1 cellular context compared by ENCODE assay signal in genomic region chr15:67799801-67800205, GRCh38.
TF ChIP-seq lines count a peak whose summit lies in the region.

No MANE protein-coding gene starts in this region.

TF ChIP-seq in K562, 482 proteins besides CTCF, POLR2A, EP300 and RAD21 (continued from another document and continues in another):
- TF ChIP-seq ZNF398 (CRISPR knock-in tag; IDR thresholded peaks at IDR 0.05) = no peak
- TF ChIP-seq KDM5B (IDR thresholded peaks at IDR 0.05; ENCODE audit: insufficient replicate concordance, low read depth, low read length) = no peak
- TF ChIP-seq ZNF740 (CRISPR knock-in tag; IDR thresholded peaks at IDR 0.05) = no peak
- peak in 1 of 2 experiments; percentile 63; a peak in 1 of 4 replicates for TF ChIP-seq ZNF740 (tag; IDR thresholded peaks at IDR 0.05)
- peak; percentile 71 for TF ChIP-seq CTBP1 (IDR thresholded peaks at IDR 0.05; ENCODE audit: borderline replicate concordance)
- TF ChIP-seq POLR2H (tag; IDR thresholded peaks at IDR 0.05; ENCODE audit: low read depth) = no peak
- TF ChIP-seq MNT (conservative IDR thresholded peaks at IDR 0.05) = 0 out of 4 replicates have a peak, but pooled peaks of 1 of the 2 experiments have one; percentile 35
- no peak for TF ChIP-seq ZNF239 (CRISPR knock-in tag; IDR thresholded peaks at IDR 0.05)
- TF ChIP-seq SMAD4 (CRISPR knock-in tag; conservative IDR thresholded peaks at IDR 0.05) = peak; percentile 72
- TF ChIP-seq TRIM25 (IDR thresholded peaks at IDR 0.05; ENCODE audit: borderline replicate concordance) = no peak
- TF ChIP-seq CCNT2 (IDR thresholded peaks at IDR 0.05; ENCODE audit: borderline replicate concordance, extremely low read depth, insufficient read length, low read depth, low read length) = peak; percentile 44
- no peak for TF ChIP-seq RFX7 (CRISPR knock-in tag; IDR thresholded peaks at IDR 0.05)
- no peak for TF ChIP-seq ZNF217 (CRISPR knock-in tag; IDR thresholded peaks at IDR 0.05)
- TF ChIP-seq UBTF (IDR thresholded peaks at IDR 0.05; ENCODE audit: borderline replicate concordance in 1 of 2, low read depth in 2 of 2, low read length in 2 of 2) = no peak
- TF ChIP-seq KDM4B (IDR thresholded peaks at IDR 0.05; ENCODE audit: borderline replicate concordance in 2 of 2, low read depth in 1 of 2) = no peak
- TF ChIP-seq ARID1B (IDR thresholded peaks at IDR 0.05) = peak; percentile 82
- peak; percentile 74 for TF ChIP-seq TCF3 (CRISPR knock-in tag; IDR thresholded peaks at IDR 0.05)
- TF ChIP-seq ZNF224 (CRISPR knock-in tag; IDR thresholded peaks at IDR 0.05) = no peak
- TF ChIP-seq MAFK (IDR thresholded peaks at IDR 0.05; ENCODE audit: low read length) = peak; percentile 57; the same call in 1 of the 2 replicates
- no peak for TF ChIP-seq FOXJ2 (tag; IDR thresholded peaks at IDR 0.05)
- peak; percentile 90 for TF ChIP-seq MEIS2 (IDR thresholded peaks at IDR 0.05; ENCODE audit: partially characterized antibody)
- no peak for TF ChIP-seq ATF1 (CRISPR knock-in tag; IDR thresholded peaks at IDR 0.05)
- TF ChIP-seq ATF1 (tag; IDR thresholded peaks at IDR 0.05) = no peak
- TF ChIP-seq ZSCAN32 (CRISPR knock-in tag; IDR thresholded peaks at IDR 0.05) = no peak
- peak; percentile 59 to 97; a peak in 3 of 4 replicates for TF ChIP-seq RCOR1 (IDR thresholded peaks at IDR 0.05; ENCODE audit: borderline replicate concordance in 1 of 2, low read depth in 2 of 2, low read length in 2 of 2)
- peak; percentile 63 for TF ChIP-seq CBFA2T2 (conservative IDR thresholded peaks at IDR 0.05)
- peak in 1 of 2 experiments; percentile 38; a peak in 1 of 4 replicates for TF ChIP-seq HDAC1 (IDR thresholded peaks at IDR 0.05)
- no peak for TF ChIP-seq ZNF384 (IDR thresholded peaks at IDR 0.05; ENCODE audit: low read depth, low read length)
- peak; percentile 48; the same call in 1 of the 2 replicates for TF ChIP-seq CXXC5 (CRISPR knock-in tag; IDR thresholded peaks at IDR 0.05)
- TF ChIP-seq PBX2 (CRISPR knock-in tag; IDR thresholded peaks at IDR 0.05; ENCODE audit: low read depth) = peak; percentile 39; the same call in 1 of the 2 replicates
- peak; percentile 91 for TF ChIP-seq PBX2 (tag; conservative IDR thresholded peaks at IDR 0.05; ENCODE audit: low read depth)
- TF ChIP-seq RBM17 (IDR thresholded peaks at IDR 0.05; ENCODE audit: borderline replicate concordance, low read depth, low read length) = no peak
- no peak for TF ChIP-seq POLR2B (IDR thresholded peaks at IDR 0.05; ENCODE audit: low read depth, partially characterized antibody)
- TF ChIP-seq SMARCE1 (IDR thresholded peaks at IDR 0.05) = peak; percentile 75
- no peak for TF ChIP-seq TEAD2 (tag; IDR thresholded peaks at IDR 0.05)
- TF ChIP-seq PREB (CRISPR knock-in tag; IDR thresholded peaks at IDR 0.05) = no peak
- no peak for TF ChIP-seq KAT2B (IDR thresholded peaks at IDR 0.05; ENCODE audit: low read depth, low read length)
- peak; percentile 34; the same call in 1 of the 2 replicates for TF ChIP-seq ZNF316 (IDR thresholded peaks at IDR 0.05)
- TF ChIP-seq ILF3 (IDR thresholded peaks at IDR 0.05; ENCODE audit: borderline replicate concordance) = no peak
- TF ChIP-seq TAL1 (IDR thresholded peaks at IDR 0.05) = peak; percentile 65
- TF ChIP-seq SIX5 (IDR thresholded peaks at IDR 0.05; ENCODE audit: borderline replicate concordance in 1 of 2, insufficient read depth in 1 of 2, low read depth in 1 of 2, low read length in 2 of 2) = no peak
- no peak for TF ChIP-seq EGR1 (conservative IDR thresholded peaks at IDR 0.05)
- TF ChIP-seq E2F6 (IDR thresholded peaks at IDR 0.05; ENCODE audit: borderline replicate concordance in 1 of 2, extremely low read depth in 1 of 2, insufficient read depth in 1 of 2, insufficient read length in 1 of 2, low read depth in 1 of 2, low read length in 1 of 2, poor library complexity in 1 of 2, severe bottlenecking in 1 of 2) = no peak
- TF ChIP-seq PKNOX1 (IDR thresholded peaks at IDR 0.05) = peak; percentile 88
- TF ChIP-seq SMAD3 (CRISPR knock-in tag; conservative IDR thresholded peaks at IDR 0.05) = no peak
- TF ChIP-seq RHOXF2B (CRISPR knock-in tag; conservative IDR thresholded peaks at IDR 0.05) = no peak
- TF ChIP-seq FOSL1 (tag; conservative IDR thresholded peaks at IDR 0.05) = peak; percentile 61
- no peak for TF ChIP-seq MCM3 (IDR thresholded peaks at IDR 0.05)
- no peak for TF ChIP-seq ZNF263 (CRISPR knock-in tag; IDR thresholded peaks at IDR 0.05; ENCODE audit: borderline replicate concordance)
- TF ChIP-seq MTA1 (IDR thresholded peaks at IDR 0.05; ENCODE audit: borderline replicate concordance) = 0 out of 2 replicates have a peak, but pooled peaks have one; percentile 44
- no peak for TF ChIP-seq ZKSCAN1 (IDR thresholded peaks at IDR 0.05; ENCODE audit: low read depth, low read length)
- no peak for TF ChIP-seq ZBTB33 (CRISPR knock-in tag; IDR thresholded peaks at IDR 0.05)
